ENCODE assay signal across 1 cellular context in the genomic region with DNA sequence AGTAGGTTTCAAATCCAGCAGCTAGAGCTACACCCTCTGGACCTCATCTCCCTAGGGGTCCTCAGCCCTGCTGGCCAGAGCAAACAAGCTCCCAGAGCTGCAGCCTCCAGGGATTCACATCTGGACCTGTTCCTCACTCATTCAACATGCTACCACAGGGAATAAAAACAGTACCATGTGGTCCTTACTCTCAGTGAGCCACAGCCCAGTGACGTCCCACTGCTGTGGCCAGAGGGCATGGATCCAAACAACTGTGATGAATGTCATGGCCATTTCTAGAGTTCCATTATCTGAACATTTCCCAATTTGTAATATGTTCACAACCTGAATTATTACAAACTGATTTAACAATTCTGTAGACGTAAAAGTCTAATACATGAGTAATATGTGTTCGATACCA.
TF ChIP-seq lines count a peak whose summit lies in the region.

No MANE protein-coding gene starts in this region.

TF ChIP-seq in IMR-90, 13 proteins besides CTCF, POLR2A, EP300 and RAD21 (continued from another document):
- TF ChIP-seq MAZ (IDR thresholded peaks at IDR 0.05; ENCODE audit: borderline replicate concordance, low read depth, low read length) (no peak), NFE2L2 (IDR thresholded peaks at IDR 0.05; ENCODE audit: low read depth, low read length) (no peak), CHD1 (IDR thresholded peaks at IDR 0.05; ENCODE audit: low read depth, low read length) (no peak), SMC3 (IDR thresholded peaks at IDR 0.05; ENCODE audit: low read depth, low read length) (no peak), CEBPB (IDR thresholded peaks at IDR 0.05; ENCODE audit: low read depth, low read length) (no peak), FOS (IDR thresholded peaks at IDR 0.05; ENCODE audit: low read depth, low read length) (no peak), MAFK (IDR thresholded peaks at IDR 0.05; ENCODE audit: low read depth, low read length) (no peak), MXI1 (IDR thresholded peaks at IDR 0.05; ENCODE audit: borderline replicate concordance, low read depth, low read length) (no peak), RFX5 (IDR thresholded peaks at IDR 0.05; ENCODE audit: low read depth, low read length) (no peak), RCOR1 (IDR thresholded peaks at IDR 0.05; ENCODE audit: insufficient replicate concordance, low read length) (no peak)
- TF ChIP-seq, protein P1, sequence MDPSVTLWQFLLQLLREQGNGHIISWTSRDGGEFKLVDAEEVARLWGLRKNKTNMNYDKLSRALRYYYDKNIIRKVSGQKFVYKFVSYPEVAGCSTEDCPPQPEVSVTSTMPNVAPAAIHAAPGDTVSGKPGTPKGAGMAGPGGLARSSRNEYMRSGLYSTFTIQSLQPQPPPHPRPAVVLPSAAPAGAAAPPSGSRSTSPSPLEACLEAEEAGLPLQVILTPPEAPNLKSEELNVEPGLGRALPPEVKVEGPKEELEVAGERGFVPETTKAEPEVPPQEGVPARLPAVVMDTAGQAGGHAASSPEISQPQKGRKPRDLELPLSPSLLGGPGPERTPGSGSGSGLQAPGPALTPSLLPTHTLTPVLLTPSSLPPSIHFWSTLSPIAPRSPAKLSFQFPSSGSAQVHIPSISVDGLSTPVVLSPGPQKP (IDR thresholded peaks at IDR 0.05; ENCODE audit: borderline replicate concordance, low read depth, low read length), result no peak
- TF ChIP-seq, protein P2, sequence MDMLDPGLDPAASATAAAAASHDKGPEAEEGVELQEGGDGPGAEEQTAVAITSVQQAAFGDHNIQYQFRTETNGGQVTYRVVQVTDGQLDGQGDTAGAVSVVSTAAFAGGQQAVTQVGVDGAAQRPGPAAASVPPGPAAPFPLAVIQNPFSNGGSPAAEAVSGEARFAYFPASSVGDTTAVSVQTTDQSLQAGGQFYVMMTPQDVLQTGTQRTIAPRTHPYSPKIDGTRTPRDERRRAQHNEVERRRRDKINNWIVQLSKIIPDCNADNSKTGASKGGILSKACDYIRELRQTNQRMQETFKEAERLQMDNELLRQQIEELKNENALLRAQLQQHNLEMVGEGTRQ (IDR thresholded peaks at IDR 0.05; ENCODE audit: low read depth, low read length), result no peak
